29 cellular contexts compared by ENCODE assay signal in the genomic region with DNA sequence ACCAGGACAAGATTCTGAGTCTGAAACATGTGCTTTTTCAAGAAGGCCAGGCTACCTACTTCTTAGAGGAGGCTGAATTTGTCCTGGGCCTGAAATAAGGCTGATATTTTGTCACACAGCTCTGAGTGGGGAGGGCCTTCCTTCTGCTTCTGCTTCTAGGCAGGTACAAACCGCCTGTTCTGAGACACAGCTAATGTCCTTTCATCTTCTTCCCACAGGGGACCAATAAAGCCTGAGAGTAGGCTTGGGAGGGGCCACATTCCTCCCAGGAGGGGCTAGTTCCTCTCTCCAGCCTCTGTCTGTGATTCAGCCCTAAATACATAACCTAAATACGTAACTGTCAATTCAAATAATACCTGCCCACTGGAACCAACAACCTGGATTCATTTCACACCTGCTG.
A peak's percentile ranks its signal among the peaks of the same experiment; 100 is the strongest.
DNase-seq lines count a peak whose midpoint lies in the region; ATAC-seq lines count a peak whose summit lies in the region.
"Had no signal": no experiment of that assay in that cellular context is flagged by ENCODE, and none has a peak within 500 bp of the region (broad histone marks: within the 10 kb centered on the region; RNA-seq: fewer than 3 reads in every experiment).

No MANE protein-coding gene starts in this region.

- peaks cover 22 to 26% of the 10 kb centered on the region in 2 donors for H3K27me3 Mint-ChIP-seq in stimulated activated naive B cell treated with anti-CD40 and anti-IgM and Interleukin-4, amounts not matched to agents 10 μg/mL and 1 μg/mL and 100 μg/mL, for 72 hours
- H3K27me3 Mint-ChIP-seq: activated naive CD4-positive, alpha-beta T cell treated with anti-CD3 and anti-CD28 coated beads, Interleukin-2, amount 50 U/mL, for 24 hours; T-cell had no signal

- ATAC-seq in stimulated activated naive B cell treated with anti-CD40 and anti-IgM and Interleukin-4, amounts not matched to agents 10 μg/mL and 1 μg/mL and 100 μg/mL, for 72 hours (replicated peaks) = peak; percentile 27 to 67
- ATAC-seq in HG03432 (IDR thresholded peaks at IDR 0.05; ENCODE audit: unreplicated experiment) = no peak
- ATAC-seq: K562; naive thymus-derived CD4-positive, alpha-beta T cell; sciatic nerve; stimulated activated effector memory CD8-positive, alpha-beta T cell treated with anti-CD3 and anti-CD28 coated beads, Interleukin-12 subunit alpha, Interleukin-12 subunit beta, amount 100 ng/mL, for 72 hours; T-cell had no signal

- H3K27ac Mint-ChIP-seq in stimulated activated naive B cell treated with anti-CD40 and anti-IgM and Interleukin-4, amounts not matched to agents 10 μg/mL and 1 μg/mL and 100 μg/mL, for 72 hours = peak overlapping the region; percentile 52
- H3K27ac Mint-ChIP-seq: activated naive CD4-positive, alpha-beta T cell treated with anti-CD3 and anti-CD28 coated beads, Interleukin-2, amount 50 U/mL, for 24 hours; activated T-helper 1 cell treated with anti-CD3 and anti-CD28 coated beads, Interleukin-12 subunit alpha, Interleukin-12 subunit beta, Interleukin-2, Interleukin-4 antibody, amounts not matched to agents 30 ng/mL and 10 ng/mL and 1 ng/mL, durations not matched to agents 14 hours and 24 hours and 36 hours; CD8-positive, alpha-beta memory T cell; mesothelial cell of epicardium; naive thymus-derived CD4-positive, alpha-beta T cell; stimulated activated effector memory CD8-positive, alpha-beta T cell treated with anti-CD3 and anti-CD28 coated beads, Interleukin-12 subunit alpha, Interleukin-12 subunit beta, amount 100 ng/mL, for 72 hours; T-cell had no signal

- no peaks in the 10 kb centered on the region for H3K36me3 Mint-ChIP-seq in stimulated activated naive B cell treated with anti-CD40 and anti-IgM and Interleukin-4, amounts not matched to agents 10 μg/mL and 1 μg/mL and 100 μg/mL, for 72 hours
- H3K36me3 Mint-ChIP-seq: mesothelial cell of epicardium; stimulated activated effector memory CD8-positive, alpha-beta T cell treated with anti-CD3 and anti-CD28 coated beads, Interleukin-12 subunit alpha, Interleukin-12 subunit beta, amount 100 ng/mL, for 72 hours had no signal

- no peak overlapping the region for H3K4me3 Mint-ChIP-seq in stimulated activated naive B cell treated with anti-CD40 and anti-IgM and Interleukin-4, amounts not matched to agents 10 μg/mL and 1 μg/mL and 100 μg/mL, for 72 hours
- H3K4me3 Mint-ChIP-seq: activated naive CD4-positive, alpha-beta T cell treated with anti-CD3 and anti-CD28 coated beads, Interleukin-2, amount 50 U/mL, for 24 hours; activated T-helper 1 cell treated with anti-CD3 and anti-CD28 coated beads, Interleukin-12 subunit alpha, Interleukin-12 subunit beta, Interleukin-2, Interleukin-4 antibody, amounts not matched to agents 30 ng/mL and 10 ng/mL and 1 ng/mL, durations not matched to agents 14 hours and 24 hours and 36 hours; CD8-positive, alpha-beta memory T cell; mesothelial cell of epicardium; naive thymus-derived CD4-positive, alpha-beta T cell; stimulated activated effector memory CD8-positive, alpha-beta T cell treated with anti-CD3 and anti-CD28 coated beads, Interleukin-12 subunit alpha, Interleukin-12 subunit beta, amount 100 ng/mL, for 72 hours; T-cell had no signal

- DNase-seq in NCI-H748 (lab: John Stamatoyannopoulos, UW; ENCODE audit: unreplicated experiment) (peak; percentile 5), NCI-H748 treated with DMSO at 0.1 percent for 48 hours (lab: John Stamatoyannopoulos, UW) (no peak), NCI-H187 (lab: John Stamatoyannopoulos, UW) (peak; percentile 73 to 79), NOMO-1 treated with DMSO at 0.1 percent for 48 hours (lab: John Stamatoyannopoulos, UW; ENCODE audit: unreplicated experiment) (peak; percentile 71), NCI-H1694 treated with DMSO at 0.1 percent for 48 hours (lab: John Stamatoyannopoulos, UW) (no peak), NCI-H2081 treated with DMSO at 0.1 percent for 48 hours (lab: John Stamatoyannopoulos, UW) (no peak)
- no peak for DNase-seq in stimulated activated naive B cell treated with anti-CD40 and anti-IgM and Interleukin-4, amounts not matched to agents 10 μg/mL and 1 μg/mL and 100 μg/mL, for 72 hours
- DNase-seq: activated CD4-positive, alpha-beta T cell treated with anti-CD3 and anti-CD28 coated beads, Interleukin-2, amount 50 U/mL, for 48 hours; activated CD4-positive, CD25-positive, alpha-beta regulatory T cell; activated CD8-positive, alpha-beta memory T cell treated with anti-CD3 and anti-CD28 coated beads, Interleukin-2, amount 50 U/mL, for 4 hours; anterior cingulate cortex; CD8-positive, alpha-beta memory T cell; effector CD4-positive, alpha-beta T cell; MG63; naive thymus-derived CD4-positive, alpha-beta T cell; NCI-H510A treated with DMSO at 0.1 percent for 48 hours; nucleus accumbens; SJCRH30; stimulated activated CD4-positive, alpha-beta T cell treated with anti-CD3 and anti-CD28 coated beads, Interleukin-12 subunit alpha, Interleukin-12 subunit beta, amount 100 ng/mL, for 4 hours; stimulated activated CD4-positive, alpha-beta T cell treated with anti-CD3 and anti-CD28 coated beads, Interleukin-4, amount 100 ng/mL, for 24 hours; T-cell; uterus had no signal

- peaks cover 35 to 36% of the 10 kb centered on the region in 2 donors for H3K4me1 Mint-ChIP-seq in stimulated activated naive B cell treated with anti-CD40 and anti-IgM and Interleukin-4, amounts not matched to agents 10 μg/mL and 1 μg/mL and 100 μg/mL, for 72 hours

- H3K9me3 Mint-ChIP-seq in stimulated activated naive B cell treated with anti-CD40 and anti-IgM and Interleukin-4, amounts not matched to agents 10 μg/mL and 1 μg/mL and 100 μg/mL, for 72 hours = no peaks in the 10 kb centered on the region
- H3K9me3 Mint-ChIP-seq: activated naive CD4-positive, alpha-beta T cell treated with anti-CD3 and anti-CD28 coated beads, Interleukin-2, amount 50 U/mL, for 24 hours; activated T-helper 1 cell treated with anti-CD3 and anti-CD28 coated beads, Interleukin-12 subunit alpha, Interleukin-12 subunit beta, Interleukin-2, Interleukin-4 antibody, amounts not matched to agents 30 ng/mL and 10 ng/mL and 1 ng/mL, durations not matched to agents 14 hours and 24 hours and 36 hours; CD8-positive, alpha-beta memory T cell; mesothelial cell of epicardium; stimulated activated effector memory CD8-positive, alpha-beta T cell treated with anti-CD3 and anti-CD28 coated beads, Interleukin-12 subunit alpha, Interleukin-12 subunit beta, amount 100 ng/mL, for 72 hours; T-cell had no signal

Comparison
In these comparisons a context has a peak if more than half of its experiments do, and no peak if none do; other contexts are left out.
1. DNase-seq: peak in NCI-H748 (single experiment), NCI-H187 (2 of 2) and NOMO-1 treated with DMSO at 0.1 percent for 48 hours (single experiment); none in NCI-H748 treated with DMSO at 0.1 percent for 48 hours (single experiment), stimulated activated naive B cell treated with anti-CD40 and anti-IgM and Interleukin-4, amounts not matched to agents 10 μg/mL and 1 μg/mL and 100 μg/mL, for 72 hours (single experiment), NCI-H1694 treated with DMSO at 0.1 percent for 48 hours (single experiment) and NCI-H2081 treated with DMSO at 0.1 percent for 48 hours (single experiment).